22 cellular contexts compared by ENCODE assay signal in the genomic region with DNA sequence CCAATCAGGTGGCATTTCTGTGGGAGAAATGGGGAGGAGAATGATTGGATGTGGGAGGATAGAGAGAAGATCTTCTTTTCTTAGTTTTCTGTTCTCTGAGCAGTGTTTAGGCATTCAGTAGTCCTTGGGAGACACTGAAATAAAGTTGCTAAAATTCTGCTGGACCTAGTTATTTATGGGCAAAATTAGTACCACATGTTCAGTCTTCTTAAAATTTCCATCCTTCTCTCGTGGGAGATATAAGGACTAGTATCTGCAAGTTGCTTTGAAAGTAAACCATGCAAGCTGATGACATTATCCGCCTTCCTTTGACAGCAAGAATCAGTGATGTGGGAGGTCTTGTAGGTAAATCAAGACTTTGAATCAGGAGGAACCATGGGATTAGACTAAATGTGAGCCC. TPM values are rescaled to one million over a fixed set of nuclear protein-coding genes. Genes with fewer than 3 reads are reported as not detected.
"Had no signal": no experiment of that assay in that cellular context is flagged by ENCODE, and none has a peak within 500 bp of the region (broad histone marks: within the 10 kb centered on the region; RNA-seq: fewer than 3 reads in every experiment).

No MANE protein-coding gene starts in this region.

- H3K36me3 ChIP-seq: MG63, SJSA1 had no signal

- H3K9me3 ChIP-seq: SJSA1 had no signal

- DNase-seq: Karpas-422, KG1, MG63, NCI-H1092 treated with DMSO at 0.1 percent for 48 hours, NCI-H1436, NCI-H187, NCI-H2029, NCI-H2081 treated with DMSO at 0.1 percent for 48 hours, NCI-H2171, NCI-H226, NCI-H446, NCI-H510A, NCI-H524 treated with DMSO at 0.1 percent for 48 hours, NCI-H69, NCI-H774, Right ventricle myocardium superior, RPMI8226, SIG-M5 had no signal

- H3K27ac ChIP-seq: SJSA1, SK-N-MC had no signal

- H3K4me3 ChIP-seq: MG63, SJSA1, SK-N-MC had no signal

- H3K4me1 ChIP-seq: SJSA1 had no signal

- FAIRE-seq: RCC 7860 had no signal

RNA-seq across cellular contexts. Expression of a gene that starts 19.9 kb away (rescaled TPM):
- total RNA-seq: HT-29 had no signal
